Comparison of ENCODE assay signal across 21 cellular contexts in the genomic region with DNA sequence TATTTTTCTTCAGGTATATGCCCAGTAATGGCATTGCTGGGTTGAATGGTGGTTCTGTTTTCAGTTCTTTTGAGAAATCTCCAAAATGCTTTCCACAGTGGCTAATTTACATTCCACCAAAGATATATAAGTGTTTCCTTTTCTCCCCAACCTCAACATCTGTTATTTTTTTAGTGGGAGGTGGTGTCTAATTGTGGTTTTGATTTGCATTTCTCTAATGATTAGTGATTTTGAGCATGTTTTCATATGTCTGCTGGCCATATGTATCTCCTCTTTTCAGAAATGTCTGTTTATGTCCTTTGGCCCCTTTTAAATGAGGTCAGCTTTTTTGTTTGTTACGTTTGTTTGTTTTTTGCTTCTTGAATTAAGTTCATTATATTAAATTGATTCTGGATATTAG.
A peak's percentile ranks its signal among the peaks of the same experiment; 100 is the strongest.
DNase-seq lines count a peak whose midpoint lies in the region; ATAC-seq and TF ChIP-seq lines count a peak whose summit lies in the region.
"Had no signal": no experiment of that assay in that cellular context is flagged by ENCODE, and none has a peak within 500 bp of the region (broad histone marks: within the 10 kb centered on the region; RNA-seq: fewer than 3 reads in every experiment).

No MANE protein-coding gene starts in this region.

- POLR2A ChIA-PET in OCI-LY7 (lab: Charles Lee) = interaction anchor here (0.7 kb wide), 1 partner anchor 240 kb away, joined by 3 read pairs; no protein-coding TSS in a partner anchor

- no peak overlapping the region for H3K4me3 Mint-ChIP-seq in glutamatergic neuron (ENCODE audit: unreplicated experiment)
- H3K4me3 Mint-ChIP-seq: activated naive CD4-positive, alpha-beta T cell treated with anti-CD3 and anti-CD28 coated beads, Interleukin-2, amount 50 U/mL, for 24 hours; activated T-cell treated with anti-CD3 and anti-CD28 coated beads, Interleukin-2, amount 50 U/mL, for 72 hours; CD4-positive, alpha-beta memory T cell; HFFc6 had no signal

- H3K36me3 ChIP-seq in OCI-LY7 (ENCODE audit: insufficient read depth, low read length) = no peaks in the 10 kb centered on the region
- H3K36me3 ChIP-seq: transverse colon had no signal

- no peaks in the 10 kb centered on the region for H3K9me3 ChIP-seq in OCI-LY7 (ENCODE audit: low read length)
- H3K9me3 ChIP-seq: transverse colon had no signal

- H4K20me1 ChIP-seq in OCI-LY7 (ENCODE audit: insufficient read depth, low read length) = no peaks in the 10 kb centered on the region

- ATAC-seq in GM19324 (IDR thresholded peaks at IDR 0.05; ENCODE audit: low FRiP score, unreplicated experiment) (peak; percentile 74), HG02970 (IDR thresholded peaks at IDR 0.05; ENCODE audit: low FRiP score, unreplicated experiment) (peak; percentile 77), GM21723 (IDR thresholded peaks at IDR 0.05; ENCODE audit: unreplicated experiment) (no peak), Right ventricle myocardium superior (ENCODE audit: poor library complexity) (no peak)
- ATAC-seq: activated T-cell treated with anti-CD3 and anti-CD28 coated beads, Interleukin-2, amount 50 U/mL, for 72 hours; foreskin keratinocyte; stimulated activated naive CD8-positive, alpha-beta T cell treated with anti-CD3 and anti-CD28 coated beads, Interleukin-15, Interleukin-2, amounts not matched to agents 100 U/mL and 50 U/mL, for 24 hours had no signal

- CTCF ChIA-PET in OCI-LY7 (lab: Charles Lee; ENCODE audit: unreplicated experiment) = no interaction called here

- no peak overlapping the region for H3K4me3 ChIP-seq in OCI-LY7 (ENCODE audit: low read depth, low read length, poor library complexity, severe bottlenecking)
- H3K4me3 ChIP-seq: transverse colon had no signal

- TF ChIP-seq CTCF in OCI-LY7 (conservative IDR thresholded peaks at IDR 0.05; ENCODE audit: low read length) (no peak), glutamatergic neuron (IDR thresholded peaks at IDR 0.05; ENCODE audit: partially characterized antibody, unreplicated experiment) (no peak)

- H3K4me2 ChIP-seq in OCI-LY7 (ENCODE audit: low read length) = no peak overlapping the region

- no peak overlapping the region for H3K27ac ChIP-seq in OCI-LY7 (ENCODE audit: low read depth, low read length, poor library complexity, severe bottlenecking)
- H3K27ac ChIP-seq: foreskin keratinocyte, transverse colon had no signal

- H3K4me1 ChIP-seq in OCI-LY7 (ENCODE audit: insufficient read depth, low read length, poor library complexity, severe bottlenecking) = peaks cover 20% of the 10 kb centered on the region
- H3K4me1 ChIP-seq: transverse colon had no signal

- BruUV-seq in OCI-LY7 (replicated peaks; lab: Mats Ljungman, UMichigan) = no TSS peak

- H3K79me2 ChIP-seq in OCI-LY7 (ENCODE audit: insufficient read depth, low read depth, low read length) = no peaks in the 10 kb centered on the region

- H3K27ac Mint-ChIP-seq in glutamatergic neuron (ENCODE audit: unreplicated experiment) = no peak overlapping the region
- H3K27ac Mint-ChIP-seq: activated naive CD4-positive, alpha-beta T cell treated with anti-CD3 and anti-CD28 coated beads, Interleukin-2, amount 50 U/mL, for 24 hours; activated T-cell treated with anti-CD3 and anti-CD28 coated beads, Interleukin-2, amount 50 U/mL, for 72 hours; CD4-positive, alpha-beta memory T cell; HFFc6 had no signal

- peaks cover 18% of the 10 kb centered on the region for H3K4me1 Mint-ChIP-seq in glutamatergic neuron (ENCODE audit: low read depth, unreplicated experiment)
- H3K4me1 Mint-ChIP-seq: activated naive CD4-positive, alpha-beta T cell treated with anti-CD3 and anti-CD28 coated beads, Interleukin-2, amount 50 U/mL, for 24 hours; CD4-positive, alpha-beta memory T cell had no signal

- H3K9me2 ChIP-seq in OCI-LY7 (ENCODE audit: insufficient read depth, low read length) = no peaks in the 10 kb centered on the region

- peak; percentile 15 for DNase-seq in EL
- peak; percentile 5 for DNase-seq in OCI-LY7 (ENCODE audit: low spot score)
- no peak for DNase-seq in glutamatergic neuron
- no peak for DNase-seq in activated effector memory CD4-positive, alpha-beta T cell treated with Interleukin-2 at 50 U/mL for 16 hours
- DNase-seq in Right ventricle myocardium superior = no peak
- DNase-seq: activated CD4-positive, alpha-beta T cell treated with anti-CD3 and anti-CD28 coated beads for 1 hour; activated CD8-positive, alpha-beta memory T cell treated with anti-CD3 and anti-CD28 coated beads for 24 hours; activated T-cell treated with anti-CD3 and anti-CD28 coated beads, Interleukin-2, amount 50 U/mL, for 72 hours; aorta; CD4-positive, alpha-beta memory T cell; DMS53; foreskin keratinocyte; HFFc6; NCI-H526 treated with DMSO at 0.1 percent for 48 hours; stimulated activated CD4-positive, alpha-beta T cell treated with anti-CD3 and anti-CD28 coated beads, Interleukin-4, amount 100 ng/mL, for 1 hour; stimulated activated naive CD8-positive, alpha-beta T cell treated with anti-CD3 and anti-CD28 coated beads, Interleukin-15, Interleukin-2, amounts not matched to agents 100 U/mL and 50 U/mL, for 24 hours; transverse colon had no signal

- H2AFZ ChIP-seq in OCI-LY7 (ENCODE audit: low read length) = no peak overlapping the region

- peaks cover 4% of the 10 kb centered on the region for H3K9me3 Mint-ChIP-seq in glutamatergic neuron (ENCODE audit: unreplicated experiment)

- intact Hi-C loops in OCI-LY7 (cut with micrococcal nuclease; ENCODE audit: unreplicated experiment) (no loop called here), Right ventricle myocardium superior (cut with DNase I) (no loop called here)

- peaks cover 2% of the 10 kb centered on the region for H3K27me3 Mint-ChIP-seq in glutamatergic neuron (ENCODE audit: unreplicated experiment)
- H3K27me3 Mint-ChIP-seq: activated naive CD4-positive, alpha-beta T cell treated with anti-CD3 and anti-CD28 coated beads, Interleukin-2, amount 50 U/mL, for 24 hours; CD4-positive, alpha-beta memory T cell had no signal

- peaks cover 18% of the 10 kb centered on the region for H3K36me3 Mint-ChIP-seq in glutamatergic neuron (ENCODE audit: unreplicated experiment)
- H3K36me3 Mint-ChIP-seq: activated naive CD4-positive, alpha-beta T cell treated with anti-CD3 and anti-CD28 coated beads, Interleukin-2, amount 50 U/mL, for 24 hours; CD4-positive, alpha-beta memory T cell had no signal

Comparison
In these comparisons a context has a peak if more than half of its experiments do, and no peak if none do; other contexts are left out.
1. DNase-seq: peak in EL (single experiment) and OCI-LY7 (single experiment); none in glutamatergic neuron (single experiment), activated effector memory CD4-positive, alpha-beta T cell treated with Interleukin-2 at 50 U/mL for 16 hours (single experiment) and Right ventricle myocardium superior (single experiment).
2. ATAC-seq: peak in GM19324 (single experiment) and HG02970 (single experiment); none in GM21723 (single experiment) and Right ventricle myocardium superior (single experiment).